Comparison of ENCODE assay signal across 12 cellular contexts in the genomic region with DNA sequence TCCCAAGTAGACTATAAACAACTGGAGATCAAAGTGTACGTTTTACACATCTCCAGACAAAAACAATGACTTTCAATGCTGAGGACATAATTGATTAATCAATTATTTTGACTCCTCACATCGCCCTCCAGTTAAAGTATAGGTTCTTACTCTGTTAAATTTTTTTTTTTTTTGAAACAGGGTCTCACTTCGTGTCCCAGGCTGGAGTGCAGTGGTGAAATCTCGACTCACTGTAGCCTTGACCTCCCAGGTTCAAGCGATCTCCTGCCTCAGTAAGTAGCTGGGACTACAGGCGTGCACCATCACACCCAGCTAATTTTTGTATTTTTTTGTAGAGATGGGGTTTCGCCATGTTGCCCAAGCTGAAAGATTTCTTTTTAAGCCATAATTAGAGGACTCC. TPM values are rescaled to one million over a fixed set of nuclear protein-coding genes. Genes with fewer than 3 reads are reported as not detected.
DNase-seq lines count a peak whose midpoint lies in the region; ATAC-seq, FAIRE-seq and TF ChIP-seq lines count a peak whose summit lies in the region.
"Had no signal": no experiment of that assay in that cellular context is flagged by ENCODE, and none has a peak within 500 bp of the region (broad histone marks: within the 10 kb centered on the region; RNA-seq: fewer than 3 reads in every experiment).

No MANE protein-coding gene starts in this region.

- CTCF ChIA-PET in A549 (lab: Yijun Ruan, JAX) (interaction anchor here (1.0 to 5.8 kb wide), 5 partner anchors 8 to 357 kb away, joined by 3 to 37 read pairs (median 3); partner anchors contain the start of gene PARP2), HCT116 (lab: Charles Lee) (interaction anchor here (0.9 to 1.5 kb wide), 3 partner anchors 55 to 274 kb away, joined by 3 read pairs; no protein-coding TSS in a partner anchor), RWPE1 (lab: Yijun Ruan, JAX) (interaction anchor here (0.6 kb wide), 1 partner anchor 41 kb away, joined by 3 read pairs; no protein-coding TSS in a partner anchor)

- intact Hi-C loops in HCT116 (cut with micrococcal nuclease), result no loop called here
- intact Hi-C loops in body of pancreas (cut with DNase I), result no loop called here
- intact Hi-C loops in ovary (cut with DNase I), result no loop called here

- WGBS in A549 (ENCODE audit: missing lambda C conversion rate), result 53% methylated on average over 7 of the region's 7 CpGs
- 51 to 54% methylated on average over 7 of the region's 7 CpGs for WGBS in body of pancreas, 2 donors
- WGBS in ovary, 3 donors, result 62 to 68% (median 64%) methylated on average over 7 of the region's 7 CpGs

- H3K36me3 ChIP-seq in HCT116 (ENCODE audit: control insufficient read depth in 1 of 2, insufficient read depth in 2 of 2, low read length in 2 of 2) (peaks cover 6 to 11% of the 10 kb centered on the region in 2 experiments), body of pancreas (replicated peaks in 1 of 2; ENCODE audit: insufficient read depth in 1 of 2, low read depth in 2 of 2) (no peaks in the 10 kb centered on the region), ovary (no peaks in the 10 kb centered on the region)

- no peak overlapping the region for H3K4me3 ChIP-seq in A549
- no peak overlapping the region for H3K4me3 ChIP-seq in HCT116 (replicated peaks in 1 of 2; ENCODE audit: low read depth in 1 of 2, low read length in 2 of 2)
- no peak overlapping the region for H3K4me3 ChIP-seq in body of pancreas
- no peak overlapping the region for H3K4me3 ChIP-seq in ovary

- no peak for FAIRE-seq in A549 (lab: Jason Lieb, UNC)
- FAIRE-seq: astrocyte had no signal

- no peaks in the 10 kb centered on the region for H4K20me1 ChIP-seq in HCT116 (ENCODE audit: insufficient read depth)

- DNase-seq in A549 (ENCODE audit: low read depth in 1 of 2, low spot score in 1 of 2), result no peak
- DNase-seq in HCT116 (ENCODE audit: low read depth, low spot score), result no peak
- no peak for DNase-seq in body of pancreas
- no peak for DNase-seq in ovary
- no peak for DNase-seq in RWPE1 (ENCODE audit: low spot score)
- DNase-seq in GM19238 (ENCODE audit: insufficient read length, low spot score), result no peak
- DNase-seq in stimulated activated naive CD8-positive, alpha-beta T cell treated with anti-CD3 and anti-CD28 coated beads, Interleukin-15, Interleukin-2, amounts not matched to agents 100 U/mL and 50 U/mL, for 24 hours, result no peak
- DNase-seq: activated B cell treated with CpG ODN at 0.5 μM for 24 hours, NCI-H1048, OCI-M1 had no signal

- RAD21 ChIA-PET in HCT116 (lab: Charles Lee; ENCODE audit: low non-redundant PET in 1 of 2, low total read pairs in 2 of 2, uncharacterized antibody in 2 of 2, unreplicated experiment in 2 of 2), result interaction anchor here in 1 of 2 experiments (0.6 kb wide), 1 partner anchor 275 kb away, joined by 3 read pairs; no protein-coding TSS in a partner anchor

- H3K27me3 ChIP-seq in HCT116 (ENCODE audit: insufficient read depth, low read length), result no peaks in the 10 kb centered on the region
- H3K27me3 ChIP-seq in body of pancreas, result no peaks in the 10 kb centered on the region
- no peaks in the 10 kb centered on the region for H3K27me3 ChIP-seq in ovary

- ATAC-seq in A549 (no peak), HCT116 (no peak), body of pancreas (no peak), HG02840 (IDR thresholded peaks at IDR 0.05; ENCODE audit: low FRiP score, unreplicated experiment) (no peak)
- ATAC-seq in stimulated activated naive CD8-positive, alpha-beta T cell treated with anti-CD3 and anti-CD28 coated beads, Interleukin-15, Interleukin-2, amounts not matched to agents 100 U/mL and 50 U/mL, for 24 hours, result no peak

- POLR2A ChIA-PET in A549 (lab: Yijun Ruan, JAX) (interaction anchor here (1.4 to 2.4 kb wide), 2 partner anchors 9 to 128 kb away, joined by 3 to 53 read pairs; partner anchors contain the start of genes PARP2 and PIP4P1), HCT116 (lab: Charles Lee) (interaction anchor here (3.0 kb wide), 1 partner anchor 9 kb away, joined by 41 read pairs; the partner anchor contains the start of gene PARP2), RWPE1 (lab: Yijun Ruan, JAX; ENCODE audit: low non-redundant PET) (no interaction called here)

- peaks cover 41% of the 10 kb centered on the region for H3K79me2 ChIP-seq in HCT116 (ENCODE audit: insufficient read depth, low read length)

- H2AFZ ChIP-seq in HCT116 (ENCODE audit: low read depth, low read length, poor library complexity, severe bottlenecking), result peak overlapping the region; percentile 55

- H3K4me1 ChIP-seq in A549 (peaks cover 28% of the 10 kb centered on the region), HCT116 (ENCODE audit: control insufficient read depth in 1 of 2, insufficient read depth in 2 of 2, low read length in 2 of 2) (peaks cover 12% of the 10 kb centered on the region in 2 experiments), body of pancreas (peaks cover 21% of the 10 kb centered on the region), ovary (ENCODE audit: insufficient read depth) (no peaks in the 10 kb centered on the region)

- TF ChIP-seq EP300 in A549 (IDR thresholded peaks at IDR 0.05) (no peak), ovary (IDR thresholded peaks at IDR 0.05) (no peak)

- H3K9me2 ChIP-seq in HCT116 (ENCODE audit: insufficient read depth), result no peaks in the 10 kb centered on the region

- TF ChIP-seq CTCF in A549 (IDR thresholded peaks at IDR 0.05) (no peak), HCT116 (IDR thresholded peaks at IDR 0.05 in 2 of 3, conservative IDR thresholded peaks at IDR 0.05 in 1 of 3; ENCODE audit: borderline replicate concordance in 1 of 3, insufficient read depth in 1 of 3, low read depth in 2 of 3, low read length in 2 of 3) (no peak), body of pancreas (IDR thresholded peaks at IDR 0.05) (no peak), ovary (IDR thresholded peaks at IDR 0.05) (no peak), RWPE1 (conservative IDR thresholded peaks at IDR 0.05; ENCODE audit: low read depth) (no peak)

- H3K4me2 ChIP-seq in A549 (peak overlapping the region; percentile 68; the same call in 2 of the 3 replicates), HCT116 (ENCODE audit: low read length) (peak overlapping the region; percentile 79; the same call in 1 of the 2 replicates)

- H3K9me3 ChIP-seq in A549 (no peaks in the 10 kb centered on the region), HCT116 (ENCODE audit: control insufficient read depth in 1 of 2, insufficient read depth in 1 of 2, low read depth in 1 of 2, low read length in 2 of 2) (no peaks in the 10 kb centered on the region), body of pancreas (no peaks in the 10 kb centered on the region), ovary (no peaks in the 10 kb centered on the region)

- H3K27ac ChIP-seq in A549, result no peak overlapping the region
- no peak overlapping the region for H3K27ac ChIP-seq in HCT116 (ENCODE audit: low read depth, low read length)
- H3K27ac ChIP-seq in body of pancreas, result peak overlapping the region; percentile 85 to 95 (median 88)
- H3K27ac ChIP-seq in ovary, result peak overlapping the region; percentile 61 to 90
- no peak overlapping the region for H3K27ac ChIP-seq in RWPE1

- BruUV-seq in HCT116 (replicated peaks; lab: Mats Ljungman, UMichigan), result no TSS peak

- no peak for TF ChIP-seq POLR2A in A549 (IDR thresholded peaks at IDR 0.05; ENCODE audit: low read length)
- no peak for TF ChIP-seq POLR2A in HCT116 (IDR thresholded peaks at IDR 0.05; ENCODE audit: borderline replicate concordance, extremely low read depth, insufficient read depth, insufficient read length)
- no peak for TF ChIP-seq POLR2A in body of pancreas (IDR thresholded peaks at IDR 0.05)
- TF ChIP-seq POLR2A in ovary (IDR thresholded peaks at IDR 0.05), result no peak

- TF ChIP-seq RAD21 in A549 (conservative IDR thresholded peaks at IDR 0.05 in 1 of 2, IDR thresholded peaks at IDR 0.05 in 1 of 2), result no peak
- no peak for TF ChIP-seq RAD21 in HCT116 (IDR thresholded peaks at IDR 0.05; ENCODE audit: low read depth)

- H3K9ac ChIP-seq in HCT116 (ENCODE audit: low read length), result 0 out of 2 replicates have a peak overlapping the region, but pooled peaks have one; percentile 90

TF ChIP-seq in A549, 52 proteins besides CTCF, POLR2A, EP300 and RAD21 (continues in another document):
- TF ChIP-seq CHD4 (IDR thresholded peaks at IDR 0.05; ENCODE audit: borderline replicate concordance) (no peak), HDAC2 (IDR thresholded peaks at IDR 0.05) (no peak), SREBF2 (IDR thresholded peaks at IDR 0.05) (no peak)

TF ChIP-seq in HCT116, 20 proteins besides CTCF, POLR2A, EP300 and RAD21 (continues in another document):
- TF ChIP-seq EZH2phosphoT487 (IDR thresholded peaks at IDR 0.05; ENCODE audit: borderline replicate concordance), result no peak
- no peak for TF ChIP-seq CBX3 (IDR thresholded peaks at IDR 0.05; ENCODE audit: low read depth)

RNA-seq across cellular contexts. Expression of gene CCNB1IP1, which starts 0.9 kb away (rescaled TPM):
- polyA plus RNA-seq in A549 (2011; rRNA removed) (98.2 and 121 TPM in 2 replicates), A549 (2017; fragmentation: RNase III; extraction: RNeasy Plus Mini Kit Qiagen cat#74134 plus additional on column Dnase treatment) (29.9 to 32.6 TPM (median 30.8 TPM) in 3 replicates), ovary (100 to 1,000 TPM; 104 to 150 TPM)
- 23.7 and 26.4 TPM in 2 replicates for polyA plus RNA-seq in A549 (2012; cell fraction: cytosol; rRNA removed)
- 15.0 and 23.2 TPM in 2 replicates for polyA plus RNA-seq in A549 (2012; cell fraction: nucleus; rRNA removed)
- polyA minus RNA-seq in A549 (2011; rRNA and poly(A)+ RNA removed), result 43.0 and 45.3 TPM in 2 replicates
- total RNA-seq in HCT116 (2021; ENCODE audit: unreplicated experiment) (77.0 TPM), body of pancreas (10 to 100 TPM; 17.1 to 66.9 TPM), ovary (100 to 1,000 TPM in 2 of 7 donors, 10 to 100 TPM in 5; 57.1 to 140 (median 85.6) TPM)
- polyA plus RNA-seq in HCT116 (2012), result 66.0 and 74.8 TPM in 2 replicates

RNA-seq across cellular contexts. Expression of gene PARP2, which starts 9.4 kb away (rescaled TPM):
- polyA plus RNA-seq in A549 (2011; rRNA removed), result 39.8 and 42.3 TPM in 2 replicates
- polyA plus RNA-seq in A549 (2012; cell fraction: cytosol; rRNA removed), result 24.9 and 30.0 TPM in 2 replicates
- polyA plus RNA-seq in A549 (2012; cell fraction: nucleus; rRNA removed), result 17.6 and 25.2 TPM in 2 replicates
- 42.0 to 43.4 TPM (median 42.1 TPM) in 3 replicates for polyA plus RNA-seq in A549 (2017; fragmentation: RNase III; extraction: RNeasy Plus Mini Kit Qiagen cat#74134 plus additional on column Dnase treatment)
- polyA minus RNA-seq in A549 (2011; rRNA and poly(A)+ RNA removed), result 15.0 and 19.1 TPM in 2 replicates
- 51.8 TPM for total RNA-seq in HCT116 (2021; ENCODE audit: unreplicated experiment)
- polyA plus RNA-seq in HCT116 (2012), result 36.1 and 46.7 TPM in 2 replicates
- 10 to 100 TPM in 1 of 2 donors, 1 to 10 TPM in 1; 5.6 to 11.7 TPM for total RNA-seq in body of pancreas
- total RNA-seq in ovary, result 10 to 100 TPM in 5 of 7 donors, 1 to 10 TPM in 2; 7.1 to 25.6 (median 22.8) TPM
- 10 to 100 TPM; 16.5 to 38.7 TPM for polyA plus RNA-seq in ovary

RNA-seq across cellular contexts. Expression of gene TTC5, which starts 28.3 kb away (rescaled TPM):
- polyA plus RNA-seq in A549 (2011; rRNA removed), result 21.9 and 31.2 TPM in 2 replicates
- polyA plus RNA-seq in A549 (2012; cell fraction: cytosol; rRNA removed), result 9.9 and 10.8 TPM in 2 replicates
- polyA plus RNA-seq in A549 (2012; cell fraction: nucleus; rRNA removed), result 7.2 and 8.3 TPM in 2 replicates
- polyA plus RNA-seq in A549 (2017; fragmentation: RNase III; extraction: RNeasy Plus Mini Kit Qiagen cat#74134 plus additional on column Dnase treatment), result 25.1 to 30.2 TPM (median 30.1 TPM) in 3 replicates
- polyA minus RNA-seq in A549 (2011; rRNA and poly(A)+ RNA removed), result 31.1 and 34.1 TPM in 2 replicates
- 23.3 TPM for total RNA-seq in HCT116 (2021; ENCODE audit: unreplicated experiment)
- 13.4 and 15.4 TPM in 2 replicates for polyA plus RNA-seq in HCT116 (2012)
- total RNA-seq in body of pancreas, result 10 to 100 TPM; 12.5 to 16.6 TPM
- total RNA-seq in ovary, result 10 to 100 TPM in 6 of 7 donors, 1 to 10 TPM in 1; 9.4 to 22.0 (median 17.1) TPM
- polyA plus RNA-seq in ovary, result 10 to 100 TPM in 1 of 2 donors, 1 to 10 TPM in 1; 7.9 to 14.2 TPM

Comparison
In these comparisons a context has a peak if more than half of its experiments do, and no peak if none do; other contexts are left out.
1. H3K27ac ChIP-seq: peak in body of pancreas (4 of 4) and ovary (2 of 2); none in A549 (0 of 2), HCT116 (single experiment) and RWPE1 (single experiment).